Comparison of ENCODE assay signal across 1 cellular context in genomic region chr12:105107176-105107496, GRCh38.
TF ChIP-seq lines count a peak whose summit lies in the region.

No MANE protein-coding gene starts in this region.

TF ChIP-seq in H1, 55 proteins besides CTCF, POLR2A, EP300 and RAD21:
- no peak for TF ChIP-seq SP2 (IDR thresholded peaks at IDR 0.05; ENCODE audit: low read length)
- TF ChIP-seq JUND (IDR thresholded peaks at IDR 0.05; ENCODE audit: low read length) = no peak
- no peak for TF ChIP-seq CHD2 (IDR thresholded peaks at IDR 0.05; ENCODE audit: low read length)
- TF ChIP-seq MAFK (IDR thresholded peaks at IDR 0.05; ENCODE audit: low read depth, low read length) = peak; percentile 74; the same call in 1 of the 2 replicates
- TF ChIP-seq, protein P1, sequence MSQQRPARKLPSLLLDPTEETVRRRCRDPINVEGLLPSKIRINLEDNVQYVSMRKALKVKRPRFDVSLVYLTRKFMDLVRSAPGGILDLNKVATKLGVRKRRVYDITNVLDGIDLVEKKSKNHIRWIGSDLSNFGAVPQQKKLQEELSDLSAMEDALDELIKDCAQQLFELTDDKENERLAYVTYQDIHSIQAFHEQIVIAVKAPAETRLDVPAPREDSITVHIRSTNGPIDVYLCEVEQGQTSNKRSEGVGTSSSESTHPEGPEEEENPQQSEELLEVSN (IDR thresholded peaks at IDR 0.05) = peak; percentile 78
